ENCODE assay signal across 2 cellular contexts in the genomic region with DNA sequence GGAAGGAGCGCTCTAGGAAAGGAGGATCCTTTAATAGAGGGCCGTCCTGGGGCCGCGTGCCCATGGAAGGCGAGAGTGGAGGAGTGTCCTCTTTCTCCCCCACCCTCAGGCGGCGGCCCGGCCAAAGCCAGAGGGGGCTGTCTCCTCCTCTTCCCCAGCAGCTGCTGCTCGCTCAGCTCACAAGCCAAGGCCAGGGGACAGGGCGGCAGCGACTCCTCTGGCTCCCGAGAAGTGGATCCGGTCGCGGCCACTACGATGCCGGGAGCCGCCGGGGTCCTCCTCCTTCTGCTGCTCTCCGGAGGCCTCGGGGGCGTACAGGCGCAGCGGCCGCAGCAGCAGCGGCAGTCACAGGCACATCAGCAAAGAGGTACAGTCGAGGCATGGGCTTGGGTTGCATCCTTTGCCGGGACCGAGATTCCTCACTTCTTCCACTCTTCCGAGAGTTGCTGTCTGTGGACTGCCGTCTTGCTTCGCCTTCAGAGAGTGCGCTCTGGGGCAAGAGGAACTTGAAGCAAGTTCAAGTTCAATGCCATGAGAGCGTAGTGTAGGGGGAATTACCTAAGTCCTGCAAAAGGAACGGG.
TF ChIP-seq lines count a peak whose summit lies in the region.

TSS of gene LAMA2 (plus strand) at position 148 of the 581 bp plus-strand sequence. CDS start at position 256, 108 bp downstream.

TF ChIP-seq in IMR-90, 13 proteins besides CTCF, POLR2A, EP300 and RAD21:
- TF ChIP-seq RCOR1 (IDR thresholded peaks at IDR 0.05; ENCODE audit: insufficient replicate concordance, low read length) (no peak), MAZ (IDR thresholded peaks at IDR 0.05; ENCODE audit: borderline replicate concordance, low read depth, low read length) (peak; percentile 38; the same call in 1 of the 2 replicates), SMC3 (IDR thresholded peaks at IDR 0.05; ENCODE audit: low read depth, low read length) (no peak)

TF ChIP-seq in HepG2, 621 proteins besides CTCF, POLR2A, EP300 and RAD21:
- TF ChIP-seq RFXANK (CRISPR knock-in tag; IDR thresholded peaks at IDR 0.05) = no peak
- TF ChIP-seq UBTF (CRISPR knock-in tag; IDR thresholded peaks at IDR 0.05) = peak; percentile 97
- TF ChIP-seq ZNF589 (CRISPR knock-in tag; conservative IDR thresholded peaks at IDR 0.05) = no peak
- TF ChIP-seq, protein P1, sequence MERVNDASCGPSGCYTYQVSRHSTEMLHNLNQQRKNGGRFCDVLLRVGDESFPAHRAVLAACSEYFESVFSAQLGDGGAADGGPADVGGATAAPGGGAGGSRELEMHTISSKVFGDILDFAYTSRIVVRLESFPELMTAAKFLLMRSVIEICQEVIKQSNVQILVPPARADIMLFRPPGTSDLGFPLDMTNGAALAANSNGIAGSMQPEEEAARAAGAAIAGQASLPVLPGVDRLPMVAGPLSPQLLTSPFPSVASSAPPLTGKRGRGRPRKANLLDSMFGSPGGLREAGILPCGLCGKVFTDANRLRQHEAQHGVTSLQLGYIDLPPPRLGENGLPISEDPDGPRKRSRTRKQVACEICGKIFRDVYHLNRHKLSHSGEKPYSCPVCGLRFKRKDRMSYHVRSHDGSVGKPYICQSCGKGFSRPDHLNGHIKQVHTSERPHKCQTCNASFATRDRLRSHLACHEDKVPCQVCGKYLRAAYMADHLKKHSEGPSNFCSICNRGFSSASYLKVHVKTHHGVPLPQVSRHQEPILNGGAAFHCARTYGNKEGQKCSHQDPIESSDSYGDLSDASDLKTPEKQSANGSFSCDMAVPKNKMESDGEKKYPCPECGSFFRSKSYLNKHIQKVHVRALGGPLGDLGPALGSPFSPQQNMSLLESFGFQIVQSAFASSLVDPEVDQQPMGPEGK (CRISPR knock-in tag; IDR thresholded peaks at IDR 0.05) = peak; percentile 22; the same call in 1 of the 2 replicates
- no peak for TF ChIP-seq ZNF577 (CRISPR knock-in tag; IDR thresholded peaks at IDR 0.05; ENCODE audit: borderline replicate concordance, low read depth)
- peak; percentile 32; the same call in 1 of the 2 replicates for TF ChIP-seq GABPB1 (CRISPR knock-in tag; IDR thresholded peaks at IDR 0.05)
